Comparison of ENCODE assay signal across 21 cellular contexts in the genomic region with DNA sequence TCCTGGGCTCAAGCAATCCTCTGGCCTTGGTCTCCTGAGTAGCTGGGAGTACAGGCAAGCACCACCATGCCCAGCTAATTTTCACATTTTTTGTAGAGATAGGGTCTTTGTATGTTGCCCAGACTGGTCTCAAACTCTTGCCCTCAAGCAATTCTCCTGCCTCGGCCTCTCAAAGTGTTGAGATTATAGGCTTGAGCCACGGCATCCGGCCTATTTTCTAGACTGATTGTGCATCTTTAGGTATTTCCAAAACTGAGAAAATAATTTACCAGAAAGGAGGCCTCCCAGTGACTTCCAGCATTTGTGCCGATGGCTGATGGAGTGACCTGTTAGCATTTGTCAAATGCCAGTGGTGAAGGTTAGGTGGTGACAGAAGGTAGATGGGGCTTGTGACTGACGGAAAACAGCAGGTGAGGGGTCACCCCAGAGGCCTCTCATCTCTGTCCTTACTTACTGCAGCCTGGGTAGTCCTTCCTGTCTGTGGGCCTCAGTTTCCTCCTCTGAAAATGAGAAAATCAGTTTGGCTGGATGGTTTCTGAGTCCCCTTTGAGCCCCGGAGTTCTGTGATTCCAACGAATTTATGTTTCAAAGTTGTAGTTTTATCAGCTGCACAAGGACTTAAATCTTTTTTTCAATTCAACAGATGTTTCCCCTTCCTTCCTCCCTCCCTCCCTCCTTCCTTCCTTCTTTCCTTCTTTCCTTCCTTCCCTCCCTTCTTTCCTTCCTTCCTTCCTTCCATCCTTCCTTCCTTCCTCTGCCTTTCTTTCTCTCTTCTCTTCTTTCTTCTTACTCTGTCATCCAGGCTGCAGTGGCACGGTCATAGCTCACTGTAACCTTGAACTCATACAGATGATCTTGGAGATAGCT. TPM values are rescaled to one million over a fixed set of nuclear protein-coding genes. Genes with fewer than 3 reads are reported as not detected.
A peak's percentile ranks its signal among the peaks of the same experiment; 100 is the strongest.
DNase-seq lines count a peak whose midpoint lies in the region; ATAC-seq and TF ChIP-seq lines count a peak whose summit lies in the region.
"Had no signal": no experiment of that assay in that cellular context is flagged by ENCODE, and none has a peak within 500 bp of the region (broad histone marks: within the 10 kb centered on the region; RNA-seq: fewer than 3 reads in every experiment).

No MANE protein-coding gene starts in this region.

- no peaks in the 10 kb centered on the region for H3K79me2 ChIP-seq in hepatocyte

- WGBS in hepatocyte (ENCODE audit: low lambda C conversion rate, missing lambda C conversion rate), result 85% methylated on average over 8 of the region's 8 CpGs

- in situ Hi-C loops in Panc1 (cut with HindIII; ENCODE audit: low pct_unique_long_range_greater_than_20kb, low sequenced_read_pairs), result no loop called here

- CTCF ChIA-PET in activated naive CD4-positive, alpha-beta T cell treated with anti-CD3 and anti-CD28 coated beads, Interleukin-2, amount 10 ng/mL, durations not matched to agents 7 days and 5 days (lab: Charles Lee), result interaction anchor here (1.4 to 2.9 kb wide), 3 partner anchors 39 to 110 kb away, joined by 4 to 10 read pairs (median 8); a partner anchor contains a TSS
- CTCF ChIA-PET in Panc1 (lab: Charles Lee), result no interaction called here

- H3K4me1 ChIP-seq in Panc1 (ENCODE audit: control insufficient read depth, insufficient read depth, low read length) (peaks cover 37% of the 10 kb centered on the region), hepatocyte (ENCODE audit: insufficient read depth) (peaks cover 36% of the 10 kb centered on the region)

- no peaks in the 10 kb centered on the region for H3K9me3 ChIP-seq in Panc1 (ENCODE audit: control insufficient read depth, insufficient read depth, low read depth, low read length)
- H3K9me3 ChIP-seq in hepatocyte (ENCODE audit: low read depth), result no peaks in the 10 kb centered on the region

- H4K20me1 ChIP-seq in hepatocyte (ENCODE audit: insufficient read depth, poor library complexity, severe bottlenecking), result no peaks in the 10 kb centered on the region

- H3K36me3 ChIP-seq in Panc1 (ENCODE audit: control insufficient read depth, insufficient read depth, low read length) (no peaks in the 10 kb centered on the region), hepatocyte (replicated peaks; ENCODE audit: insufficient read depth, low read depth) (no peaks in the 10 kb centered on the region)

- H3K27ac Mint-ChIP-seq in activated naive CD4-positive, alpha-beta T cell treated with anti-CD3 and anti-CD28 coated beads, Interleukin-2, amount 10 ng/mL, durations not matched to agents 7 days and 5 days, result no peak overlapping the region
- H3K27ac Mint-ChIP-seq in stimulated activated memory B cell treated with anti-CD40 and anti-IgM and Interleukin-4, amounts not matched to agents 10 μg/mL and 1 μg/mL and 100 μg/mL, for 72 hours, result peak overlapping the region; percentile 42
- no peak overlapping the region for H3K27ac Mint-ChIP-seq in glutamatergic neuron (ENCODE audit: unreplicated experiment)
- H3K27ac Mint-ChIP-seq: GM23338; immature natural killer cell; naive thymus-derived CD8-positive, alpha-beta T cell had no signal

- H3K27me3 Mint-ChIP-seq in activated naive CD4-positive, alpha-beta T cell treated with anti-CD3 and anti-CD28 coated beads, Interleukin-2, amount 10 ng/mL, durations not matched to agents 7 days and 5 days, result peaks cover 4% of the 10 kb centered on the region
- H3K27me3 Mint-ChIP-seq in stimulated activated memory B cell treated with anti-CD40 and anti-IgM and Interleukin-4, amounts not matched to agents 10 μg/mL and 1 μg/mL and 100 μg/mL, for 72 hours, result no peaks in the 10 kb centered on the region
- H3K27me3 Mint-ChIP-seq in glutamatergic neuron (ENCODE audit: unreplicated experiment), result peaks cover 2% of the 10 kb centered on the region
- H3K27me3 Mint-ChIP-seq: effector memory CD8-positive, alpha-beta T cell had no signal

- H3K27me3 ChIP-seq in Panc1 (ENCODE audit: control insufficient read depth, insufficient read depth, low read length) (no peaks in the 10 kb centered on the region), hepatocyte (no peaks in the 10 kb centered on the region)

- TF ChIP-seq CTCF in Panc1 (IDR thresholded peaks at IDR 0.05), result no peak
- TF ChIP-seq CTCF in hepatocyte (IDR thresholded peaks at IDR 0.05; ENCODE audit: poor library complexity), result no peak
- no peak for TF ChIP-seq CTCF in glutamatergic neuron (IDR thresholded peaks at IDR 0.05; ENCODE audit: partially characterized antibody, unreplicated experiment)

- H3K4me3 ChIP-seq in Panc1 (ENCODE audit: low read depth in 2 of 2, low read length in 2 of 2) (no peak overlapping the region), hepatocyte (no peak overlapping the region)
- H3K4me3 ChIP-seq: GM23338, lung had no signal

- no peaks in the 10 kb centered on the region for H3K9me2 ChIP-seq in hepatocyte (replicated peaks; ENCODE audit: insufficient read depth)

- H3K4me2 ChIP-seq in hepatocyte, result no peak overlapping the region
- H3K4me2 ChIP-seq: GM23338 had no signal

- intact Hi-C loops in Panc1 (cut with micrococcal nuclease; ENCODE audit: unreplicated experiment), result no loop called here

- no peaks in the 10 kb centered on the region for H3K36me3 Mint-ChIP-seq in activated naive CD4-positive, alpha-beta T cell treated with anti-CD3 and anti-CD28 coated beads, Interleukin-2, amount 10 ng/mL, durations not matched to agents 7 days and 5 days
- no peaks in the 10 kb centered on the region for H3K36me3 Mint-ChIP-seq in stimulated activated memory B cell treated with anti-CD40 and anti-IgM and Interleukin-4, amounts not matched to agents 10 μg/mL and 1 μg/mL and 100 μg/mL, for 72 hours
- no peaks in the 10 kb centered on the region for H3K36me3 Mint-ChIP-seq in glutamatergic neuron (ENCODE audit: unreplicated experiment)
- H3K36me3 Mint-ChIP-seq: immature natural killer cell; naive thymus-derived CD8-positive, alpha-beta T cell had no signal

- H3K4me1 Mint-ChIP-seq in activated naive CD4-positive, alpha-beta T cell treated with anti-CD3 and anti-CD28 coated beads, Interleukin-2, amount 10 ng/mL, durations not matched to agents 7 days and 5 days, result peaks cover 5% of the 10 kb centered on the region
- peaks cover 21% of the 10 kb centered on the region for H3K4me1 Mint-ChIP-seq in stimulated activated memory B cell treated with anti-CD40 and anti-IgM and Interleukin-4, amounts not matched to agents 10 μg/mL and 1 μg/mL and 100 μg/mL, for 72 hours
- peaks cover 6% of the 10 kb centered on the region for H3K4me1 Mint-ChIP-seq in glutamatergic neuron (ENCODE audit: low read depth, unreplicated experiment)
- H3K4me1 Mint-ChIP-seq: immature natural killer cell had no signal

- no TSS peak for BruUV-seq in Panc1 (replicated peaks; lab: Mats Ljungman, UMichigan)

- H3K4me3 Mint-ChIP-seq in activated naive CD4-positive, alpha-beta T cell treated with anti-CD3 and anti-CD28 coated beads, Interleukin-2, amount 10 ng/mL, durations not matched to agents 7 days and 5 days, result no peak overlapping the region
- no peak overlapping the region for H3K4me3 Mint-ChIP-seq in stimulated activated memory B cell treated with anti-CD40 and anti-IgM and Interleukin-4, amounts not matched to agents 10 μg/mL and 1 μg/mL and 100 μg/mL, for 72 hours
- no peak overlapping the region for H3K4me3 Mint-ChIP-seq in glutamatergic neuron (ENCODE audit: unreplicated experiment)
- H3K4me3 Mint-ChIP-seq: effector memory CD8-positive, alpha-beta T cell; GM23338; immature natural killer cell; naive thymus-derived CD8-positive, alpha-beta T cell had no signal

- H2AFZ ChIP-seq in hepatocyte, result no peak overlapping the region
- H2AFZ ChIP-seq: GM23338 had no signal

- POLR2A ChIA-PET in Panc1 (lab: Charles Lee), result interaction anchor here (0.6 kb wide), 1 partner anchor 42 kb away, joined by 3 read pairs; no protein-coding TSS in a partner anchor

- ATAC-seq in Panc1 (no peak), GM21528 (IDR thresholded peaks at IDR 0.05; ENCODE audit: low FRiP score, unreplicated experiment) (no peak)
- ATAC-seq in stimulated activated memory B cell treated with anti-CD40 and anti-IgM and Interleukin-4, amounts not matched to agents 10 μg/mL and 1 μg/mL and 100 μg/mL, for 72 hours, result no peak
- ATAC-seq: effector memory CD8-positive, alpha-beta T cell; GM23338; naive thymus-derived CD8-positive, alpha-beta T cell had no signal

- DNase-seq in activated naive CD4-positive, alpha-beta T cell treated with anti-CD3 and anti-CD28 coated beads, Interleukin-2, amount 10 ng/mL, durations not matched to agents 7 days and 5 days, result peak; percentile 3
- no peak for DNase-seq in activated naive CD4-positive, alpha-beta T cell (lab: John Stamatoyannopoulos, UW)
- DNase-seq in Panc1 (ENCODE audit: low read depth, low spot score) (no peak), hepatocyte (ENCODE audit: low spot score) (no peak), amygdala (lab: John Stamatoyannopoulos, UW) (no peak), glutamatergic neuron (no peak)
- DNase-seq: activated CD8-positive, alpha-beta memory T cell treated with anti-CD3 and anti-CD28 coated beads, Interleukin-2, amount 50 U/mL, for 48 hours; activated gamma-delta T cell; effector memory CD8-positive, alpha-beta T cell; GF-D8; immature natural killer cell; naive thymus-derived CD8-positive, alpha-beta T cell; NCI-H146; NCI-H82; small intestine; stimulated activated CD4-positive, alpha-beta T cell treated with anti-CD3 and anti-CD28 coated beads, Interleukin-4, amount 100 ng/mL, for 24 hours; SW 1271 had no signal

- H3K9me3 Mint-ChIP-seq in activated naive CD4-positive, alpha-beta T cell treated with anti-CD3 and anti-CD28 coated beads, Interleukin-2, amount 10 ng/mL, durations not matched to agents 7 days and 5 days, result no peaks in the 10 kb centered on the region
- H3K9me3 Mint-ChIP-seq in stimulated activated memory B cell treated with anti-CD40 and anti-IgM and Interleukin-4, amounts not matched to agents 10 μg/mL and 1 μg/mL and 100 μg/mL, for 72 hours, result no peaks in the 10 kb centered on the region
- peaks cover 1% of the 10 kb centered on the region for H3K9me3 Mint-ChIP-seq in glutamatergic neuron (ENCODE audit: unreplicated experiment)
- H3K9me3 Mint-ChIP-seq: effector memory CD8-positive, alpha-beta T cell; GM23338; immature natural killer cell had no signal

- H3K27ac ChIP-seq in Panc1 (ENCODE audit: low read length), result peak overlapping the region; percentile 92
- peak overlapping the region; percentile 90 for H3K27ac ChIP-seq in hepatocyte

RNA-seq across cellular contexts. Expression of a gene that starts 53.5 kb away (rescaled TPM):
- 113 TPM for total RNA-seq in Panc1 (2021; ENCODE audit: unreplicated experiment)
- polyA plus RNA-seq in Panc1 (2012; ENCODE audit: insufficient read length), result 205 TPM
- total RNA-seq in hepatocyte, result 120 and 133 TPM in 2 replicates
- 85.8 and 88.5 TPM in 2 replicates for polyA plus RNA-seq in hepatocyte
- not detected for total RNA-seq in glutamatergic neuron (ENCODE audit: unreplicated experiment)
- total RNA-seq: naive thymus-derived CD8-positive, alpha-beta T cell had no signal
- polyA plus RNA-seq: immature natural killer cell; naive thymus-derived CD8-positive, alpha-beta T cell had no signal

Comparison
In these comparisons a context has a peak if more than half of its experiments do, and no peak if none do; other contexts are left out.
1. RNA of a gene that starts 53.5 kb away (total RNA-seq): 120 to 133 TPM in hepatocyte and 113 TPM in Panc1 (single experiment); not detected in glutamatergic neuron (single experiment); every median in the first group is over 100 times any median in the second.